21 cellular contexts compared by ENCODE assay signal in genomic region chr6:113171882-113172281, GRCh38.
DNase-seq lines count a peak whose midpoint lies in the region; ATAC-seq, FAIRE-seq and TF ChIP-seq lines count a peak whose summit lies in the region.
"Had no signal": no experiment of that assay in that cellular context is flagged by ENCODE, and none has a peak within 500 bp of the region (broad histone marks: within the 10 kb centered on the region; RNA-seq: fewer than 3 reads in every experiment).

No MANE protein-coding gene starts in this region.

- H3K9me3 ChIP-seq in SK-N-SH, result no peaks in the 10 kb centered on the region
- H3K9me3 ChIP-seq: upper lobe of right lung had no signal

- no peak for TF ChIP-seq EP300 in SK-N-SH (IDR thresholded peaks at IDR 0.05; ENCODE audit: borderline replicate concordance in 1 of 2, low read depth in 1 of 2, low read length in 1 of 2)

- H3K36me3 Mint-ChIP-seq in glutamatergic neuron (ENCODE audit: unreplicated experiment), result peaks cover 6% of the 10 kb centered on the region
- no peaks in the 10 kb centered on the region for H3K36me3 Mint-ChIP-seq in natural killer cell treated with Interleukin-12 subunit alpha and Interleukin-12 subunit beta and Interleukin-15 and Interleukin-18, amount 100 ng/mL, for 72 hours
- H3K36me3 Mint-ChIP-seq: activated naive CD8-positive, alpha-beta T cell had no signal

- H3K9me2 ChIP-seq in SK-N-SH, result no peaks in the 10 kb centered on the region

- H3K27me3 Mint-ChIP-seq in glutamatergic neuron (ENCODE audit: unreplicated experiment), result no peaks in the 10 kb centered on the region
- H3K27me3 Mint-ChIP-seq in natural killer cell treated with Interleukin-12 subunit alpha and Interleukin-12 subunit beta and Interleukin-15 and Interleukin-18, amount 100 ng/mL, for 72 hours, result no peaks in the 10 kb centered on the region
- H3K27me3 Mint-ChIP-seq: activated naive CD8-positive, alpha-beta T cell; central memory CD8-positive, alpha-beta T cell had no signal

- FAIRE-seq in H54 (lab: Jason Lieb, UNC), result no peak
- FAIRE-seq: GM12878 had no signal

- CTCF ChIA-PET in SK-N-SH (lab: Yijun Ruan, JAX), result interaction anchor here (0.9 to 1.3 kb wide), 2 partner anchors 171 to 686 kb away, joined by 3 to 4 read pairs; no protein-coding TSS in a partner anchor

- no peak overlapping the region for H3K4me3 ChIP-seq in SK-N-SH (ENCODE audit: low read depth in 2 of 2, low read length in 1 of 2)
- H3K4me3 ChIP-seq: GM12878, skin epidermis, upper lobe of right lung had no signal

- no peaks in the 10 kb centered on the region for H3K36me3 ChIP-seq in SK-N-SH (replicated peaks in 1 of 2; ENCODE audit: control insufficient read depth in 1 of 2, insufficient read depth in 2 of 2, low read length in 1 of 2)
- H3K36me3 ChIP-seq: upper lobe of right lung had no signal

- no peak overlapping the region for H3K9ac ChIP-seq in SK-N-SH

- no peaks in the 10 kb centered on the region for H3K9me3 Mint-ChIP-seq in glutamatergic neuron (ENCODE audit: unreplicated experiment)
- peaks cover 4% of the 10 kb centered on the region for H3K9me3 Mint-ChIP-seq in natural killer cell treated with Interleukin-12 subunit alpha and Interleukin-12 subunit beta and Interleukin-15 and Interleukin-18, amount 100 ng/mL, for 72 hours

- H3F3A ChIP-seq in SK-N-SH (replicated peaks; ENCODE audit: insufficient read depth), result no peaks in the 10 kb centered on the region

- no peak for TF ChIP-seq POLR2A in H54 (IDR thresholded peaks at IDR 0.05; ENCODE audit: low read depth, low read length)

- TF ChIP-seq CTCF in SK-N-SH (IDR thresholded peaks at IDR 0.05) (no peak), glutamatergic neuron (IDR thresholded peaks at IDR 0.05; ENCODE audit: partially characterized antibody, unreplicated experiment) (no peak)

- 0 out of 2 replicates have a peak overlapping the region, but pooled peaks have one; percentile 24 for H2AFZ ChIP-seq in SK-N-SH (ENCODE audit: low read depth)

- POLR2A ChIA-PET in SK-N-SH (lab: Yijun Ruan, JAX), result no interaction called here

- H3K27ac ChIP-seq in SK-N-SH (ENCODE audit: low read depth in 2 of 2, low read length in 1 of 2), result peak overlapping the region in 1 of 2 experiments; percentile 48; a peak in 2 of 4 replicates
- H3K27ac ChIP-seq: skin epidermis, upper lobe of right lung had no signal

- no peaks in the 10 kb centered on the region for H3K79me2 ChIP-seq in SK-N-SH (ENCODE audit: insufficient read depth)

- no peak for DNase-seq in SK-N-SH
- peak; percentile 23 for DNase-seq in NCI-H69 (lab: John Stamatoyannopoulos, UW)
- DNase-seq in glutamatergic neuron, result no peak
- DNase-seq in activated effector memory CD4-positive, alpha-beta T cell treated with anti-CD3 and anti-CD28 coated beads, Interleukin-2, amount 50 U/mL, for 16 hours, result no peak
- DNase-seq in natural killer cell treated with Interleukin-12 subunit alpha and Interleukin-12 subunit beta and Interleukin-15 and Interleukin-18, amount 100 ng/mL, for 72 hours (ENCODE audit: low spot score), result no peak
- DNase-seq in H54 (ENCODE audit: insufficient read length, low spot score), result no peak
- DNase-seq: activated CD4-positive, alpha-beta T cell treated with anti-CD3 and anti-CD28 coated beads, Interleukin-2, amount 50 U/mL, for 48 hours; activated CD4-positive, CD25-positive, alpha-beta regulatory T cell; activated CD8-positive, alpha-beta memory T cell treated with anti-CD3 and anti-CD28 coated beads, Interleukin-2, amount 50 U/mL, for 48 hours; aorta; HCEC 1CT; mammary epithelial cell; NCI-H187; upper lobe of right lung had no signal

- no peak for ATAC-seq in SK-N-SH treated with all-trans-retinoic acid at 6 μM for 48 hours
- ATAC-seq in GM21619 (IDR thresholded peaks at IDR 0.05; ENCODE audit: unreplicated experiment), result no peak
- ATAC-seq in natural killer cell treated with Interleukin-12 subunit alpha and Interleukin-12 subunit beta and Interleukin-15 and Interleukin-18, amount 100 ng/mL, for 72 hours, result no peak
- ATAC-seq: GM12878 had no signal

- peak overlapping the region; percentile 8 for H3K4me3 Mint-ChIP-seq in glutamatergic neuron (ENCODE audit: unreplicated experiment)
- no peak overlapping the region for H3K4me3 Mint-ChIP-seq in natural killer cell treated with Interleukin-12 subunit alpha and Interleukin-12 subunit beta and Interleukin-15 and Interleukin-18, amount 100 ng/mL, for 72 hours
- H3K4me3 Mint-ChIP-seq: activated naive CD8-positive, alpha-beta T cell; central memory CD8-positive, alpha-beta T cell had no signal

- H3K4me1 ChIP-seq in SK-N-SH (ENCODE audit: control insufficient read depth in 1 of 2, insufficient read depth in 2 of 2, low read depth in 1 of 2, low read length in 1 of 2), result peaks cover 5 to 11% of the 10 kb centered on the region in 2 experiments; a peak in 3 of 4 replicates

- H3K4me1 Mint-ChIP-seq in glutamatergic neuron (ENCODE audit: low read depth, unreplicated experiment), result peaks cover 16% of the 10 kb centered on the region
- H3K4me1 Mint-ChIP-seq in natural killer cell treated with Interleukin-12 subunit alpha and Interleukin-12 subunit beta and Interleukin-15 and Interleukin-18, amount 100 ng/mL, for 72 hours (ENCODE audit: low read depth in 2 of 2), result no peaks in the 10 kb centered on the region
- H3K4me1 Mint-ChIP-seq: central memory CD8-positive, alpha-beta T cell had no signal

- H3K4me2 ChIP-seq in SK-N-SH, result no peak overlapping the region

- no peak for TF ChIP-seq RAD21 in SK-N-SH (IDR thresholded peaks at IDR 0.05; ENCODE audit: low read length)

- 84% methylated on average over 3 of the region's 3 CpGs for WGBS in SK-N-SH (ENCODE audit: low lambda C conversion rate)

- H3K27ac Mint-ChIP-seq in glutamatergic neuron (ENCODE audit: unreplicated experiment), result peak overlapping the region; percentile 44
- H3K27ac Mint-ChIP-seq in natural killer cell treated with Interleukin-12 subunit alpha and Interleukin-12 subunit beta and Interleukin-15 and Interleukin-18, amount 100 ng/mL, for 72 hours, result no peak overlapping the region
- H3K27ac Mint-ChIP-seq: activated naive CD8-positive, alpha-beta T cell; activated T-helper 2 cell treated with anti-CD3 and anti-CD28 coated beads, Interferon-gamma antibody, Interleukin-2, Interleukin-4, amounts not matched to agents 10 μg/mL and 5 μg/mL and 100 μg/mL, durations not matched to agents 14 hours and 24 hours and 36 hours had no signal

- H3K27me3 ChIP-seq in SK-N-SH (ENCODE audit: insufficient read depth), result no peaks in the 10 kb centered on the region
- H3K27me3 ChIP-seq: upper lobe of right lung had no signal

- H4K20me1 ChIP-seq in SK-N-SH (ENCODE audit: insufficient read depth), result no peaks in the 10 kb centered on the region

TF ChIP-seq in SK-N-SH, 30 proteins besides CTCF, POLR2A, EP300 and RAD21 (continues in another document):
- no peak for TF ChIP-seq REST (IDR thresholded peaks at IDR 0.05; ENCODE audit: low read depth, low read length)
- no peak for TF ChIP-seq POLR2AphosphoS5 (IDR thresholded peaks at IDR 0.05; ENCODE audit: low read depth, low read length)
- no peak for TF ChIP-seq MXI1 (IDR thresholded peaks at IDR 0.05; ENCODE audit: low read depth, low read length)

TF ChIP-seq in SK-N-SH treated with all-trans-retinoic acid at 6 μM for 48 hours, 23 proteins besides CTCF, POLR2A, EP300 and RAD21:
- no peak for TF ChIP-seq ZFP30 (CRISPR knock-in tag; IDR thresholded peaks at IDR 0.05)
- TF ChIP-seq ZNF565 (CRISPR knock-in tag; conservative IDR thresholded peaks at IDR 0.05; ENCODE audit: low read depth), result no peak
- no peak for TF ChIP-seq ZC3H10 (CRISPR knock-in tag; IDR thresholded peaks at IDR 0.05)
- no peak for TF ChIP-seq ZFP3 (CRISPR knock-in tag; IDR thresholded peaks at IDR 0.05)
- TF ChIP-seq ESRRG (CRISPR knock-in tag; IDR thresholded peaks at IDR 0.05), result no peak
- TF ChIP-seq TCF4 (CRISPR knock-in tag; IDR thresholded peaks at IDR 0.05; ENCODE audit: borderline replicate concordance), result no peak
- no peak for TF ChIP-seq GLIS3 (CRISPR knock-in tag; IDR thresholded peaks at IDR 0.05)
- no peak for TF ChIP-seq CREB5 (CRISPR knock-in tag; IDR thresholded peaks at IDR 0.05; ENCODE audit: low read depth)
- TF ChIP-seq ISL1 (CRISPR knock-in tag; IDR thresholded peaks at IDR 0.05), result no peak
- TF ChIP-seq POU6F1 (CRISPR knock-in tag; IDR thresholded peaks at IDR 0.05; ENCODE audit: borderline replicate concordance, low read depth), result no peak
